ENCODE assay signal across 22 cellular contexts in the genomic region with DNA sequence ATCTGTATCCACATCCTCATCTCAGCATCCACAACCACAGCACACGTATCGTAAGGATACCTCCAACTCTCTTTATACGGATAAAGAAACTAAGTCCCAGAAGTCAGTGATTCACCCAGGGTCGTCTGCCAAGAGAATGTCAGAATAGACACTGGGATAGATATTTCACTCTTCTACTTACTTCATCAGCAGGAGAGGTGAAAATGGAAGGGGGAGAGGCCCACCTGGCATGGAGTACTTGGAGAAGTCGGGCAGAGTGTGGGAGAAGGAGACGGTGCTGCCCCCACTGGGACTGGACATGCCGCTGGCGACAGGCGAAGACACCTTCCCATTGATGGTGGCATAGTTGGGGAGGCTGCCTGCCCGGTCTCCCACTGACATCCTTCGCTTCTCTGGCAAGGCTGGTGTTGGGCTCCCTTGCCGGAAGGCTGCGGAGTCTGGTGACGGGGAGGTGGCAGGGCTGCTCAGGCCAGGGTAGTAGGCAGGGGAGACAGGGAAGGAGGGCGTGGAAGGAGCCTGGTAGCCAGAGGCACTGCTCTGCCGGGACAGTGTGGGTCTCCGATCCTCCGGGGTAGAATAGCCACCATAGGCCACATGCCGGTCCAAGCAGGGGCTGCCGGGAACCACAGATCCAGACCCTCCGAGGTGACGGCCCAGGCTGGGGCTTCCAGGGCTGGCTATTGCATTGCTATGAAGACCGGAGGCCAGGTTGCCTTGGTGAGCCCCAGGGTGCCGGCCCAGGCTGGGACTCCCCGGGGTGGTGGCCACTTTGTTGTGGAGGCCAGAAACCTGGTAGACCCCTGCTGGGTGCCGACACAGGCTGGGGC.
DNase-seq lines count a peak whose midpoint lies in the region; ATAC-seq and TF ChIP-seq lines count a peak whose summit lies in the region.
"Had no signal": no experiment of that assay in that cellular context is flagged by ENCODE, and none has a peak within 500 bp of the region (broad histone marks: within the 10 kb centered on the region; RNA-seq: fewer than 3 reads in every experiment).

No MANE protein-coding gene starts in this region.

- no peak overlapping the region for H3K4me3 ChIP-seq in hepatocyte
- no peak overlapping the region for H3K4me3 ChIP-seq in rectal smooth muscle tissue (ENCODE audit: low read length)
- H3K4me3 ChIP-seq in upper lobe of left lung: no peak overlapping the region
- H3K4me3 ChIP-seq: cardiac muscle cell, K562, MG63, prostate gland had no signal

- TF ChIP-seq EP300 in upper lobe of left lung (IDR thresholded peaks at IDR 0.05): no peak

- DNase-seq in Right ventricle myocardium inferior (ENCODE audit: missing footprints) (peak; percentile 47), left cardiac atrium (no peak), hepatocyte (ENCODE audit: low spot score) (no peak), upper lobe of left lung (peak in 1 of 2 donors; percentile 76), NAMALWA (ENCODE audit: low spot score) (no peak)
- DNase-seq: 8988T; activated CD4-positive, alpha-beta T cell treated with anti-CD3 and anti-CD28 coated beads, Interleukin-2, amount 10 ng/mL, durations not matched to agents 7 days and 5 days; activated naive CD4-positive, alpha-beta T cell treated with anti-CD3 and anti-CD28 coated beads for 36 hours; activated T-cell treated with anti-CD3 and anti-CD28 coated beads, Interleukin-2, amount 50 U/mL, for 48 hours; AML-193; amniotic stem cell; CD8-positive, alpha-beta T cell; MG63; NCI-H1417; NCI-H2081; T-helper 9 cell had no signal

- intact Hi-C loops in Right ventricle myocardium inferior (cut with DNase I) (no loop called here), left cardiac atrium (cut with DNase I) (no loop called here)

- TF ChIP-seq CTCF in hepatocyte (IDR thresholded peaks at IDR 0.05; ENCODE audit: poor library complexity) (no peak), upper lobe of left lung (IDR thresholded peaks at IDR 0.05) (no peak)

- no peaks in the 10 kb centered on the region for H4K20me1 ChIP-seq in hepatocyte (ENCODE audit: insufficient read depth, poor library complexity, severe bottlenecking)

- no peaks in the 10 kb centered on the region for H3K9me2 ChIP-seq in hepatocyte (replicated peaks; ENCODE audit: insufficient read depth)

- TF ChIP-seq POLR2A in upper lobe of left lung (IDR thresholded peaks at IDR 0.05): no peak

- no peak overlapping the region for H2AFZ ChIP-seq in hepatocyte

- peaks cover 6% of the 10 kb centered on the region for H3K4me1 ChIP-seq in hepatocyte (ENCODE audit: insufficient read depth)
- peaks cover 25% of the 10 kb centered on the region for H3K4me1 ChIP-seq in rectal smooth muscle tissue (ENCODE audit: control insufficient read depth, insufficient read depth, low read length)
- H3K4me1 ChIP-seq in upper lobe of left lung: peaks cover 44 to 56% (median 51%) of the 10 kb centered on the region in 4 donors
- H3K4me1 ChIP-seq: prostate gland had no signal

- H3K36me3 ChIP-seq in hepatocyte (replicated peaks; ENCODE audit: insufficient read depth, low read depth) (no peaks in the 10 kb centered on the region), rectal smooth muscle tissue (ENCODE audit: control insufficient read depth, insufficient read depth, low read length) (peaks cover 38% of the 10 kb centered on the region), upper lobe of left lung (peaks cover 66 to 96% (median 81%) of the 10 kb centered on the region in 4 donors)

- H3K79me2 ChIP-seq in hepatocyte: no peaks in the 10 kb centered on the region

- H3K9ac ChIP-seq in rectal smooth muscle tissue (ENCODE audit: low read length): no peak overlapping the region

- 97% methylated on average over 24 of the region's 26 CpGs for WGBS in hepatocyte (ENCODE audit: low lambda C conversion rate, missing lambda C conversion rate)
- WGBS in upper lobe of left lung, 2 donors: 85 to 90% methylated on average over 17 to 24 of the region's 26 CpGs

- peak overlapping the region; percentile 72 for H3K27ac ChIP-seq in hepatocyte
- peak overlapping the region; percentile 81 for H3K27ac ChIP-seq in rectal smooth muscle tissue (ENCODE audit: low read depth, low read length)
- H3K27ac ChIP-seq in upper lobe of left lung: peak overlapping the region; percentile 68 to 76 (median 71)

- ATAC-seq in Right ventricle myocardium inferior: no peak
- ATAC-seq in left cardiac atrium: no peak
- ATAC-seq in upper lobe of left lung (ENCODE audit: low FRiP score in 2 of 2): no peak
- ATAC-seq in HG02981 (IDR thresholded peaks at IDR 0.05; ENCODE audit: unreplicated experiment): no peak
- no peak for ATAC-seq in HG03442 (IDR thresholded peaks at IDR 0.05; ENCODE audit: unreplicated experiment)
- ATAC-seq: CD8-positive, alpha-beta T cell; K562 had no signal

- no peaks in the 10 kb centered on the region for H3K27me3 ChIP-seq in hepatocyte
- no peaks in the 10 kb centered on the region for H3K27me3 ChIP-seq in rectal smooth muscle tissue (ENCODE audit: control insufficient read depth, insufficient read depth, low read length)
- no peaks in the 10 kb centered on the region for H3K27me3 ChIP-seq in upper lobe of left lung
- H3K27me3 ChIP-seq: cardiac muscle cell, MG63 had no signal

- H3K4me2 ChIP-seq in hepatocyte: no peak overlapping the region

- H3K9me3 ChIP-seq in hepatocyte (ENCODE audit: low read depth) (no peaks in the 10 kb centered on the region), upper lobe of left lung (no peaks in the 10 kb centered on the region)
- H3K9me3 ChIP-seq: MG63, prostate gland had no signal
